In genomic region chr19:48417436-48417835, GRCh38 we compare ENCODE assay signal across 2 cellular contexts.
TF ChIP-seq lines count a peak whose summit lies in the region.

No MANE protein-coding gene starts in this region.

TF ChIP-seq in IMR-90, 13 proteins besides CTCF, POLR2A, EP300 and RAD21:
- TF ChIP-seq ELK1 (IDR thresholded peaks at IDR 0.05; ENCODE audit: borderline replicate concordance, low read depth, low read length) (no peak), BHLHE40 (IDR thresholded peaks at IDR 0.05; ENCODE audit: low read depth, low read length) (no peak)
TF ChIP-seq in IMR-90: peak in this region for 0.

TF ChIP-seq in SK-N-SH treated with all-trans-retinoic acid at 6 μM for 48 hours, 23 proteins besides CTCF, POLR2A, EP300 and RAD21 (continued from another document):
- TF ChIP-seq CREB5 (CRISPR knock-in tag; IDR thresholded peaks at IDR 0.05; ENCODE audit: low read depth) (no peak), POU6F1 (CRISPR knock-in tag; IDR thresholded peaks at IDR 0.05; ENCODE audit: borderline replicate concordance, low read depth) (no peak), CSRNP3 (CRISPR knock-in tag; IDR thresholded peaks at IDR 0.05) (no peak), OSR1 (CRISPR knock-in tag; IDR thresholded peaks at IDR 0.05) (no peak), GLIS3 (CRISPR knock-in tag; IDR thresholded peaks at IDR 0.05) (no peak), RARB (CRISPR knock-in tag; IDR thresholded peaks at IDR 0.05) (no peak), CSDC2 (CRISPR knock-in tag; IDR thresholded peaks at IDR 0.05) (no peak), ZNF70 (CRISPR knock-in tag; IDR thresholded peaks at IDR 0.05) (no peak), PPARA (CRISPR knock-in tag; IDR thresholded peaks at IDR 0.05; ENCODE audit: borderline replicate concordance) (no peak), ZFP30 (CRISPR knock-in tag; IDR thresholded peaks at IDR 0.05) (no peak), TCF4 (CRISPR knock-in tag; IDR thresholded peaks at IDR 0.05; ENCODE audit: borderline replicate concordance) (no peak), ZNF8 (CRISPR knock-in tag; IDR thresholded peaks at IDR 0.05) (no peak), ZNF565 (CRISPR knock-in tag; conservative IDR thresholded peaks at IDR 0.05; ENCODE audit: low read depth) (no peak), TSHZ2 (CRISPR knock-in tag; IDR thresholded peaks at IDR 0.05) (no peak), ARNTL (CRISPR knock-in tag; IDR thresholded peaks at IDR 0.05; ENCODE audit: borderline replicate concordance, low read depth) (no peak)
